ENCODE assay signal across 23 cellular contexts in genomic region chr7:91342402-91342801, GRCh38.
"Had no signal": no experiment of that assay in that cellular context is flagged by ENCODE, and none has a peak within 500 bp of the region (broad histone marks: within the 10 kb centered on the region; RNA-seq: fewer than 3 reads in every experiment).

No MANE protein-coding gene starts in this region.

- FAIRE-seq: astrocyte, bronchial epithelial cell, keratinocyte had no signal

- ATAC-seq: gastroesophageal sphincter, heart left ventricle, left lobe of liver, natural killer cell, T-helper 17 cell had no signal

- H3K9me3 ChIP-seq: esophagus squamous epithelium, gastroesophageal sphincter, testis, upper lobe of left lung had no signal

- H3K4me1 ChIP-seq: parathyroid adenoma had no signal

- H3K4me3 ChIP-seq: coronary artery, esophagus squamous epithelium, gastroesophageal sphincter, heart left ventricle, lung, testis, upper lobe of left lung had no signal

- H3K27ac ChIP-seq: coronary artery, esophagus squamous epithelium, gastroesophageal sphincter, heart left ventricle, parathyroid adenoma, testis, upper lobe of left lung had no signal

- H3K36me3 ChIP-seq: esophagus squamous epithelium, gastroesophageal sphincter, heart left ventricle, upper lobe of left lung had no signal

- DNase-seq: activated CD4-positive, alpha-beta memory T cell treated with anti-CD3 and anti-CD28 coated beads for 36 hours; activated CD4-positive, alpha-beta T cell treated with anti-CD3 and anti-CD28 coated beads for 48 hours; activated naive CD4-positive, alpha-beta T cell treated with Interleukin-2 at 50 U/mL for 16 hours; activated naive CD8-positive, alpha-beta T cell treated with anti-CD3 and anti-CD28 coated beads for 36 hours; activated T-cell treated with anti-CD3 and anti-CD28 coated beads, Interleukin-2, amount 50 U/mL, for 48 hours; endodermal cell; esophagus squamous epithelium; heart left ventricle; natural killer cell; stimulated activated CD4-positive, alpha-beta T cell treated with anti-CD3 and anti-CD28 coated beads, Interleukin-4, amount 100 ng/mL, for 1 hour; stimulated activated naive CD4-positive, alpha-beta T cell; SW 1271; T-helper 17 cell; testis; upper lobe of left lung had no signal

- H3K27me3 ChIP-seq: esophagus squamous epithelium, gastroesophageal sphincter, heart left ventricle, testis, upper lobe of left lung had no signal

- H3K79me2 ChIP-seq: parathyroid adenoma had no signal

- H2AFZ ChIP-seq: parathyroid adenoma had no signal
